9 cellular contexts compared by ENCODE assay signal in genomic region chr18:31977270-31977872, GRCh38. TPM values are rescaled to one million over a fixed set of nuclear protein-coding genes. Genes with fewer than 3 reads are reported as not detected.
DNase-seq lines count a peak whose midpoint lies in the region; ATAC-seq and TF ChIP-seq lines count a peak whose summit lies in the region.
"Had no signal": no experiment of that assay in that cellular context is flagged by ENCODE, and none has a peak within 500 bp of the region (broad histone marks: within the 10 kb centered on the region; RNA-seq: fewer than 3 reads in every experiment).

No MANE protein-coding gene starts in this region.

- peaks cover 7% of the 10 kb centered on the region for H3K36me3 Mint-ChIP-seq in T-cell
- H3K36me3 Mint-ChIP-seq in naive B cell: peaks cover 13 to 27% of the 10 kb centered on the region in 2 donors

- POLR2A ChIA-PET in T-cell (lab: Charles Lee): no interaction called here

- H3K27ac Mint-ChIP-seq in T-cell (no peak overlapping the region), naive B cell (no peak overlapping the region)
- H3K27ac Mint-ChIP-seq: activated naive CD4-positive, alpha-beta T cell treated with anti-CD3 and anti-CD28 coated beads, Interleukin-2, amount 50 U/mL, for 24 hours had no signal

- DNase-seq in NCI-H1105 treated with DMSO at 0.1 percent for 48 hours (lab: John Stamatoyannopoulos, UW) (peak; percentile 21), NCI-H1105 (lab: John Stamatoyannopoulos, UW) (no peak), T-cell (peak in 24 of 34 experiments; percentile 1 to 37 (median 14)), esophagus squamous epithelium (lab: John Stamatoyannopoulos, UW) (no peak), naive B cell (peak; percentile 30), NCI-H1436 treated with DMSO at 0.1 percent for 48 hours (lab: John Stamatoyannopoulos, UW) (no peak)

- H3K4me3 Mint-ChIP-seq in T-cell (no peak overlapping the region), naive B cell (no peak overlapping the region)
- H3K4me3 Mint-ChIP-seq: activated naive CD4-positive, alpha-beta T cell treated with anti-CD3 and anti-CD28 coated beads, Interleukin-2, amount 50 U/mL, for 24 hours had no signal

- H3K27me3 Mint-ChIP-seq in T-cell: no peaks in the 10 kb centered on the region
- H3K27me3 Mint-ChIP-seq in naive B cell: no peaks in the 10 kb centered on the region
- H3K27me3 Mint-ChIP-seq: activated naive CD4-positive, alpha-beta T cell treated with anti-CD3 and anti-CD28 coated beads, Interleukin-2, amount 50 U/mL, for 24 hours had no signal

- intact Hi-C loops in esophagus squamous epithelium (cut with DNase I): no loop called here

- no peaks in the 10 kb centered on the region for H3K36me3 ChIP-seq in esophagus squamous epithelium

- H3K4me1 ChIP-seq in esophagus squamous epithelium: no peaks in the 10 kb centered on the region

- no peak overlapping the region for H3K4me3 ChIP-seq in esophagus squamous epithelium

- WGBS in esophagus squamous epithelium, 2 donors: 70 to 76% methylated on average over 9 of the region's 9 CpGs

- no peak overlapping the region for H3K27ac ChIP-seq in esophagus squamous epithelium

- ATAC-seq in T-cell (replicated peaks in 1 of 4): no peak
- ATAC-seq in naive B cell (ENCODE audit: low read depth in 2 of 2): peak; percentile 28
- ATAC-seq in GM19351 (IDR thresholded peaks at IDR 0.05; ENCODE audit: unreplicated experiment): no peak

- H3K9me3 ChIP-seq in esophagus squamous epithelium: peaks cover 7 to 49% (median 36%) of the 10 kb centered on the region in 3 donors

- CTCF ChIA-PET in T-cell (lab: Charles Lee): interaction anchor here (0.5 to 1.9 kb wide), 11 partner anchors 10 to 333 kb away, joined by 3 to 16 read pairs (median 3); partner anchors contain the start of gene TRAPPC8 (in 1 of the 2)

- H3K9me3 Mint-ChIP-seq in T-cell (peaks cover 9 to 27% (median 24%) of the 10 kb centered on the region in 3 donors), naive B cell (peaks cover 16 to 56% (median 39%) of the 10 kb centered on the region in 7 donors)

- TF ChIP-seq CTCF in LNCAP (IDR thresholded peaks at IDR 0.05): peak; percentile 69
- peak in 5 of 6 experiments; percentile 41 to 56 (median 45) for TF ChIP-seq CTCF in esophagus squamous epithelium (IDR thresholded peaks at IDR 0.05)

- no peaks in the 10 kb centered on the region for H3K4me1 Mint-ChIP-seq in T-cell
- H3K4me1 Mint-ChIP-seq in naive B cell: no peaks in the 10 kb centered on the region
- H3K4me1 Mint-ChIP-seq: activated naive CD4-positive, alpha-beta T cell treated with anti-CD3 and anti-CD28 coated beads, Interleukin-2, amount 50 U/mL, for 24 hours had no signal

- TF ChIP-seq POLR2A in esophagus squamous epithelium (IDR thresholded peaks at IDR 0.05): no peak

- H3K27me3 ChIP-seq in esophagus squamous epithelium: no peaks in the 10 kb centered on the region

RNA-seq across cellular contexts. Expression of gene TRAPPC8, which starts 34.4 kb away (rescaled TPM):
- 10 to 100 TPM; 44.7 to 62.0 (median 51.8) TPM for total RNA-seq in T-cell
- total RNA-seq in esophagus squamous epithelium: 10 to 100 TPM; 15.5 to 38.1 (median 31.2) TPM
- 10 to 100 TPM; 10.1 to 28.6 (median 22.5) TPM for polyA plus RNA-seq in naive B cell (ENCODE audit: low read depth in 6 of 6)

RNA-seq across cellular contexts. Expression of gene RNF125, which starts 41.3 kb away (rescaled TPM):
- 10 to 100 TPM; 33.6 to 70.1 (median 37.4) TPM for total RNA-seq in T-cell
- 10 to 100 TPM in 1 of 4 donors, 1 to 10 TPM in 2, under 1 TPM in 1; 0.87 to 10.7 (median 3.2) TPM for total RNA-seq in esophagus squamous epithelium
- polyA plus RNA-seq in naive B cell (ENCODE audit: low read depth in 6 of 6): 10 to 100 TPM in 5 of 6 donors, 1 to 10 TPM in 1; 8.9 to 21.2 (median 17.9) TPM

Comparison
In these comparisons a context has a peak if more than half of its experiments do, and no peak if none do; other contexts are left out.
1. DNase-seq: peak in NCI-H1105 treated with DMSO at 0.1 percent for 48 hours (single experiment), T-cell (24 of 34) and naive B cell (single experiment); none in NCI-H1105 (single experiment), esophagus squamous epithelium (single experiment) and NCI-H1436 treated with DMSO at 0.1 percent for 48 hours (single experiment).
2. ATAC-seq: peak in naive B cell (2 of 2); none in T-cell (0 of 4) and GM19351 (single experiment).